37 cellular contexts compared by ENCODE assay signal in genomic region chr1:14339288-14339687, GRCh38.
"Had no signal": no experiment of that assay in that cellular context is flagged by ENCODE, and none has a peak within 500 bp of the region (broad histone marks: within the 10 kb centered on the region; RNA-seq: fewer than 3 reads in every experiment).

No MANE protein-coding gene starts in this region.

- DNase-seq: activated B cell treated with CpG ODN at 0.5 μM for 24 hours; activated CD4-positive, alpha-beta T cell treated with anti-CD3 and anti-CD28 coated beads for 48 hours; activated CD4-positive, CD25-positive, alpha-beta regulatory T cell treated with anti-CD3 and anti-CD28 coated beads, Interleukin-2, amount 50 U/mL, for 72 hours; activated CD8-positive, alpha-beta T cell treated with anti-CD3 and anti-CD28 coated beads for 36 hours; activated effector memory CD4-positive, alpha-beta T cell treated with anti-CD3 and anti-CD28 coated beads, Interleukin-2, amount 50 U/mL, for 16 hours; activated naive CD4-positive, alpha-beta T cell; activated naive CD8-positive, alpha-beta T cell treated with anti-CD3 and anti-CD28 coated beads, Interleukin-2, amount 10 ng/mL, durations not matched to agents 7 days and 5 days; activated T-cell treated with anti-CD3 and anti-CD28 coated beads, Interleukin-2, amount 50 U/mL, for 1 hour; activated T-cell treated with anti-CD3 and anti-CD28 coated beads, Interleukin-2, amount 50 U/mL, for 72 hours; amygdala; Kasumi-1; KBM-7; MG63; NCI-H1048; NCI-H1105 treated with DMSO at 0.1 percent for 48 hours; NCI-H1436; NCI-H1694; NCI-H1930; NCI-H2081 treated with DMSO at 0.1 percent for 48 hours; NCI-H345; NCI-H510A; NCI-H526; NCI-H748 treated with DMSO at 0.1 percent for 48 hours; NK-92 treated with Interleukin-12 subunit alpha and Interleukin-12 subunit beta, amount 100 ng/mL, for 24 hours; PC-9; SIG-M5; SW 1271; T-helper 1 cell; T-helper 2 cell; T-helper 9 cell had no signal

- H3K4me3 Mint-ChIP-seq: activated B cell treated with CpG ODN at 0.5 μM for 24 hours; activated CD8-positive, alpha-beta T cell treated with anti-CD3 and anti-CD28 coated beads for 36 hours; activated naive CD4-positive, alpha-beta T cell treated with anti-CD3 and anti-CD28 coated beads, Interleukin-2, amount 50 U/mL, for 24 hours; activated naive CD8-positive, alpha-beta T cell treated with anti-CD3 and anti-CD28 coated beads, Interleukin-2, amount 10 ng/mL, durations not matched to agents 7 days and 5 days; activated T-cell treated with anti-CD3 and anti-CD28 coated beads, Interleukin-2, amount 50 U/mL, for 72 hours; activated T-helper 17 cell treated with anti-CD3 and anti-CD28 coated beads, Interleukin-2, amount 50 U/mL, for 72 hours had no signal

- H3K9me3 Mint-ChIP-seq: activated CD8-positive, alpha-beta T cell treated with anti-CD3 and anti-CD28 coated beads for 36 hours had no signal

- H3K36me3 Mint-ChIP-seq: activated naive CD4-positive, alpha-beta T cell treated with anti-CD3 and anti-CD28 coated beads, Interleukin-2, amount 50 U/mL, for 24 hours had no signal

- H3K4me3 ChIP-seq: ascending aorta, cardiac muscle cell, MG63, PC-9 had no signal

- FAIRE-seq: RCC 7860 had no signal

- H3K36me3 ChIP-seq: ascending aorta, cardiac muscle cell, MG63 had no signal

- ATAC-seq: activated CD8-positive, alpha-beta T cell treated with anti-CD3 and anti-CD28 coated beads for 36 hours; activated T-cell treated with anti-CD3 and anti-CD28 coated beads, Interleukin-2, amount 50 U/mL, for 72 hours; activated T-helper 17 cell treated with anti-CD3 and anti-CD28 coated beads, Interleukin-2, amount 50 U/mL, for 72 hours had no signal

- H3K4me2 ChIP-seq: PC-9 had no signal

- H3K27ac ChIP-seq: ascending aorta, cardiac muscle cell, PC-9, RWPE1, VCaP had no signal

- H3K4me1 ChIP-seq: ascending aorta had no signal

- H3K27ac Mint-ChIP-seq: activated B cell treated with CpG ODN at 0.5 μM for 24 hours; activated CD8-positive, alpha-beta T cell treated with anti-CD3 and anti-CD28 coated beads for 36 hours; activated naive CD4-positive, alpha-beta T cell treated with anti-CD3 and anti-CD28 coated beads, Interleukin-2, amount 50 U/mL, for 24 hours; activated naive CD8-positive, alpha-beta T cell treated with anti-CD3 and anti-CD28 coated beads, Interleukin-2, amount 10 ng/mL, durations not matched to agents 7 days and 5 days; activated T-cell treated with anti-CD3 and anti-CD28 coated beads, Interleukin-2, amount 50 U/mL, for 72 hours; activated T-helper 17 cell treated with anti-CD3 and anti-CD28 coated beads, Interleukin-2, amount 50 U/mL, for 72 hours had no signal

- H3K4me1 Mint-ChIP-seq: activated B cell treated with CpG ODN at 0.5 μM for 24 hours; activated T-helper 17 cell treated with anti-CD3 and anti-CD28 coated beads, Interleukin-2, amount 50 U/mL, for 72 hours had no signal

- H3K27me3 ChIP-seq: ascending aorta, cardiac muscle cell, MG63 had no signal

- H3K9me3 ChIP-seq: ascending aorta had no signal

- H2AFZ ChIP-seq: PC-9 had no signal
